22 cellular contexts compared by ENCODE assay signal in genomic region chr5:135694016-135694415, GRCh38.
DNase-seq lines count a peak whose midpoint lies in the region; ATAC-seq, FAIRE-seq and TF ChIP-seq lines count a peak whose summit lies in the region.
"Had no signal": no experiment of that assay in that cellular context is flagged by ENCODE, and none has a peak within 500 bp of the region (broad histone marks: within the 10 kb centered on the region; RNA-seq: fewer than 3 reads in every experiment).

No MANE protein-coding gene starts in this region.

- no peak for TF ChIP-seq CTCF in MCF 10A (IDR thresholded peaks at IDR 0.05; ENCODE audit: unreplicated experiment)
- no peak for TF ChIP-seq CTCF in breast epithelium (IDR thresholded peaks at IDR 0.05)
- no peak for TF ChIP-seq CTCF in endodermal cell (conservative IDR thresholded peaks at IDR 0.05)
- no peak for TF ChIP-seq CTCF in gastroesophageal sphincter (IDR thresholded peaks at IDR 0.05)

- no peaks in the 10 kb centered on the region for H3K9me3 ChIP-seq in breast epithelium
- no peaks in the 10 kb centered on the region for H3K9me3 ChIP-seq in endodermal cell (ENCODE audit: control insufficient read depth, low read length)
- no peaks in the 10 kb centered on the region for H3K9me3 ChIP-seq in gastroesophageal sphincter

- FAIRE-seq in urothelium cell line (lab: Jason Lieb, UNC): no peak
- FAIRE-seq: G401.6, GM18507, H1 had no signal

- no peaks in the 10 kb centered on the region for H3K27me3 Mint-ChIP-seq in MCF 10A (ENCODE audit: insufficient read depth, unreplicated experiment)
- peaks cover 8% of the 10 kb centered on the region for H3K27me3 Mint-ChIP-seq in endodermal cell (ENCODE audit: insufficient read depth)

- H3K36me3 Mint-ChIP-seq in MCF 10A (ENCODE audit: insufficient read depth, unreplicated experiment): no peaks in the 10 kb centered on the region
- H3K36me3 Mint-ChIP-seq in endodermal cell (ENCODE audit: low read depth): no peaks in the 10 kb centered on the region
- H3K36me3 Mint-ChIP-seq: CD8-positive, alpha-beta memory T cell had no signal

- TF ChIP-seq EP300 in gastroesophageal sphincter (IDR thresholded peaks at IDR 0.05): no peak

- intact Hi-C loops in MCF 10A (cut with micrococcal nuclease) (no loop called here), breast epithelium (cut with DNase I; ENCODE audit: low total_unique reads) (no loop called here), left colon (cut with DNase I, micrococcal nuclease) (no loop called here)

- H3K4me1 ChIP-seq in breast epithelium (no peaks in the 10 kb centered on the region), endodermal cell (ENCODE audit: control insufficient read depth, insufficient read depth, low read length) (no peaks in the 10 kb centered on the region), gastroesophageal sphincter (no peaks in the 10 kb centered on the region)

- no TSS peak for BruUV-seq in MCF 10A (replicated peaks; lab: Mats Ljungman, UMichigan)

- peak overlapping the region in 1 of 2 donors; percentile 3 for H3K27ac ChIP-seq in breast epithelium
- H3K27ac ChIP-seq in endodermal cell (ENCODE audit: low read depth, low read length): no peak overlapping the region
- no peak overlapping the region for H3K27ac ChIP-seq in gastroesophageal sphincter
- H3K27ac ChIP-seq: C4-2B had no signal

- H3K9me3 Mint-ChIP-seq in MCF 10A (ENCODE audit: unreplicated experiment) (no peaks in the 10 kb centered on the region), endodermal cell (no peaks in the 10 kb centered on the region)

- H3K4me3 ChIP-seq in breast epithelium: no peak overlapping the region
- H3K4me3 ChIP-seq in endodermal cell (ENCODE audit: low read length): no peak overlapping the region
- H3K4me3 ChIP-seq in gastroesophageal sphincter: no peak overlapping the region

- WGBS in endodermal cell (ENCODE audit: insufficient coverage in 1 of 2, insufficient read length in 1 of 2), 2 experiments: 90 to 100% methylated on average over 1 to 8 of the region's 8 CpGs
- WGBS in gastroesophageal sphincter (ENCODE audit: low coverage in 1 of 2), 2 donors: 85 to 90% methylated on average over 2 to 3 of the region's 8 CpGs

- CTCF ChIA-PET in MCF 10A (lab: Yijun Ruan, JAX): interaction anchor here (0.5 to 1.1 kb wide), 3 partner anchors 123 to 133 kb away, joined by 3 read pairs; no protein-coding TSS in a partner anchor

- no peak for TF ChIP-seq POLR2A in breast epithelium (IDR thresholded peaks at IDR 0.05)
- no peak for TF ChIP-seq POLR2A in gastroesophageal sphincter (IDR thresholded peaks at IDR 0.05)

- ATAC-seq in left colon (peak; percentile 29), GM19397 (IDR thresholded peaks at IDR 0.05; ENCODE audit: unreplicated experiment) (no peak), gastroesophageal sphincter (no peak)

- H3K9ac ChIP-seq in endodermal cell (ENCODE audit: extremely low read depth, low read length, poor library complexity, severe bottlenecking): no peak overlapping the region

- H3K27me3 ChIP-seq in breast epithelium: peaks cover 0 to 2% of the 10 kb centered on the region in 2 donors
- no peaks in the 10 kb centered on the region for H3K27me3 ChIP-seq in endodermal cell (ENCODE audit: control insufficient read depth, insufficient read depth, low read length, poor library complexity, severe bottlenecking)
- peaks cover 15% of the 10 kb centered on the region for H3K27me3 ChIP-seq in gastroesophageal sphincter

- H3K36me3 ChIP-seq in breast epithelium (no peaks in the 10 kb centered on the region), endodermal cell (ENCODE audit: control insufficient read depth, insufficient read depth, low read length) (no peaks in the 10 kb centered on the region), gastroesophageal sphincter (no peaks in the 10 kb centered on the region)

- H3K4me1 Mint-ChIP-seq in MCF 10A (ENCODE audit: insufficient read depth, unreplicated experiment) (peaks cover 6% of the 10 kb centered on the region), endodermal cell (peaks cover 2% of the 10 kb centered on the region)
- H3K4me1 Mint-ChIP-seq: CD8-positive, alpha-beta memory T cell had no signal

- H3K27ac Mint-ChIP-seq in MCF 10A (ENCODE audit: low read depth, unreplicated experiment): peak overlapping the region; percentile 28
- H3K27ac Mint-ChIP-seq in endodermal cell: no peak overlapping the region
- H3K27ac Mint-ChIP-seq: CD8-positive, alpha-beta memory T cell had no signal

- DNase-seq in MCF 10A (ENCODE audit: unreplicated experiment) (no peak), breast epithelium (ENCODE audit: low spot score in 2 of 2) (no peak), endodermal cell (peak; percentile 31), left colon (no peak), urothelium cell line (ENCODE audit: low spot score) (peak; percentile 74), NOMO-1 (lab: John Stamatoyannopoulos, UW; ENCODE audit: unreplicated experiment in 2 of 2) (no peak)
- DNase-seq: 8988T; Calu3; CD8-positive, alpha-beta memory T cell; DMS153; Karpas-422; NCI-H1048; NCI-H1436; NCI-H187 treated with DMSO at 0.1 percent for 48 hours; NCI-H2107; NCI-H69 had no signal

- POLR2A ChIA-PET in MCF 10A (lab: Yijun Ruan, JAX): interaction anchor here (0.6 to 1.9 kb wide), 3 partner anchors 17 to 201 kb away, joined by 3 to 6 read pairs (median 4); no protein-coding TSS in a partner anchor

- H3K4me3 Mint-ChIP-seq in MCF 10A (ENCODE audit: unreplicated experiment): no peak overlapping the region
- no peak overlapping the region for H3K4me3 Mint-ChIP-seq in endodermal cell
- H3K4me3 Mint-ChIP-seq: CD8-positive, alpha-beta memory T cell had no signal

Comparison
In these comparisons a context has a peak if more than half of its experiments do, and no peak if none do; other contexts are left out.
1. DNase-seq: peak in endodermal cell (single experiment) and urothelium cell line (single experiment); none in MCF 10A (single experiment), breast epithelium (0 of 2), left colon (0 of 2) and NOMO-1 (0 of 2).